11 cellular contexts compared by ENCODE assay signal in genomic region chr18:3211236-3211992, GRCh38. TPM values are rescaled to one million over a fixed set of nuclear protein-coding genes. Genes with fewer than 3 reads are reported as not detected.
DNase-seq lines count a peak whose midpoint lies in the region; ATAC-seq and TF ChIP-seq lines count a peak whose summit lies in the region.
"Had no signal": no experiment of that assay in that cellular context is flagged by ENCODE, and none has a peak within 500 bp of the region (broad histone marks: within the 10 kb centered on the region; RNA-seq: fewer than 3 reads in every experiment).

No MANE protein-coding gene starts in this region.

- no peak overlapping the region for H3K4me3 Mint-ChIP-seq in stimulated activated memory B cell treated with anti-CD40 and anti-IgM and Interleukin-4, amounts not matched to agents 10 μg/mL and 1 μg/mL and 100 μg/mL, for 72 hours

- no peak for TF ChIP-seq CTCF in body of pancreas (IDR thresholded peaks at IDR 0.05)

- DNase-seq in LHCN-M2 (ENCODE audit: low read depth) (peak; percentile 45), body of pancreas (peak in 2 of 4 donors; percentile 27 to 48), kidney glomerular epithelial cell (lab: John Stamatoyannopoulos, UW) (peak; percentile 14), sciatic nerve (ENCODE audit: low spot score) (no peak), NCI-H226 (no peak)
- DNase-seq in effector CD8-positive, alpha-beta T cell (lab: John Stamatoyannopoulos, UW), result no peak
- DNase-seq: NCI-H1694, SJCRH30 had no signal

- intact Hi-C loops in body of pancreas (cut with DNase I) (no loop called here), sciatic nerve (cut with DNase I) (no loop called here)

- no peaks in the 10 kb centered on the region for H3K27me3 ChIP-seq in body of pancreas
- H3K27me3 ChIP-seq: SJCRH30 had no signal

- peaks cover 60% of the 10 kb centered on the region for H3K4me1 ChIP-seq in body of pancreas
- H3K4me1 ChIP-seq: SJCRH30 had no signal

- ATAC-seq in body of pancreas (peak; percentile 56), sciatic nerve (peak; percentile 81), GM19455 (IDR thresholded peaks at IDR 0.05; ENCODE audit: unreplicated experiment) (no peak)
- no peak for ATAC-seq in stimulated activated memory B cell treated with anti-CD40 and anti-IgM and Interleukin-4, amounts not matched to agents 10 μg/mL and 1 μg/mL and 100 μg/mL, for 72 hours

- H3K9me3 ChIP-seq in body of pancreas, result no peaks in the 10 kb centered on the region
- H3K9me3 ChIP-seq: SJCRH30 had no signal

- H3K27ac Mint-ChIP-seq in stimulated activated memory B cell treated with anti-CD40 and anti-IgM and Interleukin-4, amounts not matched to agents 10 μg/mL and 1 μg/mL and 100 μg/mL, for 72 hours, result no peak overlapping the region

- H3K36me3 Mint-ChIP-seq in stimulated activated memory B cell treated with anti-CD40 and anti-IgM and Interleukin-4, amounts not matched to agents 10 μg/mL and 1 μg/mL and 100 μg/mL, for 72 hours, result peaks cover 15% of the 10 kb centered on the region

- WGBS in body of pancreas, 2 donors, result 31 to 38% methylated on average over 5 of the region's 5 CpGs

- peaks cover 5% of the 10 kb centered on the region for H3K9me3 Mint-ChIP-seq in stimulated activated memory B cell treated with anti-CD40 and anti-IgM and Interleukin-4, amounts not matched to agents 10 μg/mL and 1 μg/mL and 100 μg/mL, for 72 hours

- peak overlapping the region; percentile 22 to 77 (median 67) for H3K27ac ChIP-seq in body of pancreas
- H3K27ac ChIP-seq: epithelial cell of prostate, SJCRH30 had no signal

- no peak overlapping the region for H3K4me3 ChIP-seq in body of pancreas
- H3K4me3 ChIP-seq: SJCRH30 had no signal

- no peaks in the 10 kb centered on the region for H3K36me3 ChIP-seq in body of pancreas (replicated peaks in 1 of 2; ENCODE audit: insufficient read depth in 1 of 2, low read depth in 2 of 2)
- H3K36me3 ChIP-seq: SJCRH30 had no signal

- no peaks in the 10 kb centered on the region for H3K4me1 Mint-ChIP-seq in stimulated activated memory B cell treated with anti-CD40 and anti-IgM and Interleukin-4, amounts not matched to agents 10 μg/mL and 1 μg/mL and 100 μg/mL, for 72 hours

- no peak for TF ChIP-seq POLR2A in body of pancreas (IDR thresholded peaks at IDR 0.05)

- H3K27me3 Mint-ChIP-seq in stimulated activated memory B cell treated with anti-CD40 and anti-IgM and Interleukin-4, amounts not matched to agents 10 μg/mL and 1 μg/mL and 100 μg/mL, for 72 hours, result no peaks in the 10 kb centered on the region

RNA-seq across cellular contexts. Expression of gene MYOM1, which starts 8.4 kb away (rescaled TPM):
- total RNA-seq in LHCN-M2 (2014; rRNA removed), result under 0.01 and 0.06 TPM in 2 replicates
- polyA plus RNA-seq in LHCN-M2 (2012), result 0.23 TPM
- 10 to 100 TPM; 10.9 to 21.8 TPM for total RNA-seq in body of pancreas
- 19.9 TPM for total RNA-seq in sciatic nerve

RNA-seq across cellular contexts. Expression of gene MYL12A, which starts 36.2 kb away (rescaled TPM):
- total RNA-seq in LHCN-M2 (2014; rRNA removed) (648 and 690 TPM in 2 replicates), body of pancreas (100 to 1,000 TPM; 102 to 174 TPM), sciatic nerve (358 TPM)
- 931 TPM for polyA plus RNA-seq in LHCN-M2 (2012)

RNA-seq across cellular contexts. Expression of gene MYL12B, which starts 50.5 kb away (rescaled TPM):
- 378 and 399 TPM in 2 replicates for total RNA-seq in LHCN-M2 (2014; rRNA removed)
- polyA plus RNA-seq in LHCN-M2 (2012), result 781 TPM
- 100 to 1,000 TPM in 1 of 2 donors, 10 to 100 TPM in 1; 84.7 to 121 TPM for total RNA-seq in body of pancreas
- 275 TPM for total RNA-seq in sciatic nerve

Comparison
In these comparisons a context has a peak if more than half of its experiments do, and no peak if none do; other contexts are left out.
1. DNase-seq: peak in LHCN-M2 (single experiment) and kidney glomerular epithelial cell (single experiment); none in sciatic nerve (single experiment), NCI-H226 (single experiment) and effector CD8-positive, alpha-beta T cell (single experiment).
2. ATAC-seq: peak in body of pancreas (single experiment) and sciatic nerve (single experiment); none in GM19455 (single experiment) and stimulated activated memory B cell treated with anti-CD40 and anti-IgM and Interleukin-4, amounts not matched to agents 10 μg/mL and 1 μg/mL and 100 μg/mL, for 72 hours (single experiment).
3. RNA of gene MYOM1, which starts 8.4 kb away (total RNA-seq): 10.9 to 21.8 TPM in body of pancreas and 19.9 TPM in sciatic nerve (single experiment); under 0.01 to 0.06 TPM in LHCN-M2; every median in the first group is over 10 times any median in the second.